ENCODE assay signal across 18 cellular contexts in the genomic region with DNA sequence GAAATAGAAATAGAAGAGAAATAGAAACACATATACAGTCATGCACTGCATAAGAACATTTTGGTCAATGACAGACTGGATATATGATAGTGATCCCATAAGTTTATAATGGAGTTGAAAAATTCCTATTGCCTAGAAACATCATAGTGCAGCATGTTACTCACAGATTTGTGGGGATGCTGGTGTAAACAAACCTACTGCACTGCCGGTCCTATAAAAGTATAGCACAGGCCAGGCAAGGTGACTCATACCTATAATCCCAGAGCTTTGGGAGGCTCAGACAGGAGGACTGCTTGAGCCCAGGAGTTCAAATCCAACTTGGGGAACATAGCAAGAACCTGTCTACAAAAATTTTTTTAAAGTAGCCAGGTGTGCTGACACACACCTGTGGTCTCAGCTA.
A peak's percentile ranks its signal among the peaks of the same experiment; 100 is the strongest.
DNase-seq lines count a peak whose midpoint lies in the region; ATAC-seq and TF ChIP-seq lines count a peak whose summit lies in the region.
"Had no signal": no experiment of that assay in that cellular context is flagged by ENCODE, and none has a peak within 500 bp of the region (broad histone marks: within the 10 kb centered on the region; RNA-seq: fewer than 3 reads in every experiment).

No MANE protein-coding gene starts in this region.

- DNase-seq in EL (peak; percentile 56), HFF-Myc (ENCODE audit: extremely low read depth, low read depth) (peak; percentile 14), NCI-H226 (peak; percentile 12), iris pigment epithelial cell (ENCODE audit: low read depth) (peak; percentile 56), NCI-H1417 treated with DMSO at 0.1 percent for 48 hours (lab: John Stamatoyannopoulos, UW) (no peak), pons (ENCODE audit: low spot score) (no peak)
- DNase-seq in activated CD4-positive, alpha-beta memory T cell treated with anti-CD3 and anti-CD28 coated beads, Interleukin-2, amount 10 ng/mL, durations not matched to agents 7 days and 5 days, result no peak
- DNase-seq: CD4-positive, alpha-beta memory T cell; DMS153; DMS79 treated with DMSO at 0.1 percent for 48 hours; GDM1; H7 had no signal

- CTCF ChIA-PET in activated CD4-positive, alpha-beta memory T cell treated with anti-CD3 and anti-CD28 coated beads, Interleukin-2, amount 10 ng/mL, durations not matched to agents 7 days and 5 days (lab: Charles Lee), result no interaction called here

- no peaks in the 10 kb centered on the region for H3K4me1 Mint-ChIP-seq in activated CD4-positive, alpha-beta memory T cell treated with anti-CD3 and anti-CD28 coated beads, Interleukin-2, amount 10 ng/mL, durations not matched to agents 7 days and 5 days
- H3K4me1 Mint-ChIP-seq: GM23338 had no signal

- H3K27ac Mint-ChIP-seq in activated CD4-positive, alpha-beta memory T cell treated with anti-CD3 and anti-CD28 coated beads, Interleukin-2, amount 10 ng/mL, durations not matched to agents 7 days and 5 days, result no peak overlapping the region
- H3K27ac Mint-ChIP-seq: GM23338 had no signal

- no peak for ATAC-seq in HG02588 (IDR thresholded peaks at IDR 0.05; ENCODE audit: unreplicated experiment)
- ATAC-seq: A549, GM23338, K562 had no signal

- POLR2A ChIA-PET in activated CD4-positive, alpha-beta memory T cell treated with anti-CD3 and anti-CD28 coated beads, Interleukin-2, amount 10 ng/mL, durations not matched to agents 7 days and 5 days (lab: Charles Lee), result no interaction called here

- H3K27me3 Mint-ChIP-seq in activated CD4-positive, alpha-beta memory T cell treated with anti-CD3 and anti-CD28 coated beads, Interleukin-2, amount 10 ng/mL, durations not matched to agents 7 days and 5 days, result peaks cover 6% of the 10 kb centered on the region
- H3K27me3 Mint-ChIP-seq: CD4-positive, alpha-beta memory T cell had no signal

- TF ChIP-seq CTCF in HFF-Myc (IDR thresholded peaks at IDR 0.05; ENCODE audit: low read depth, low read length, missing control alignments), result no peak

- no peak overlapping the region for H3K4me3 Mint-ChIP-seq in activated CD4-positive, alpha-beta memory T cell treated with anti-CD3 and anti-CD28 coated beads, Interleukin-2, amount 10 ng/mL, durations not matched to agents 7 days and 5 days
- H3K4me3 Mint-ChIP-seq: CD14-positive monocyte; CD4-positive, alpha-beta memory T cell; GM23338 had no signal

- H3K9me3 Mint-ChIP-seq in activated CD4-positive, alpha-beta memory T cell treated with anti-CD3 and anti-CD28 coated beads, Interleukin-2, amount 10 ng/mL, durations not matched to agents 7 days and 5 days, result peaks cover 8% of the 10 kb centered on the region

- H3K36me3 Mint-ChIP-seq in activated CD4-positive, alpha-beta memory T cell treated with anti-CD3 and anti-CD28 coated beads, Interleukin-2, amount 10 ng/mL, durations not matched to agents 7 days and 5 days (ENCODE audit: low read depth), result peaks cover 6% of the 10 kb centered on the region
- H3K36me3 Mint-ChIP-seq: CD14-positive monocyte had no signal

- H3K4me3 ChIP-seq in HFF-Myc (replicated peaks; ENCODE audit: low read depth, low read length), result no peak overlapping the region
- H3K4me3 ChIP-seq: A549, BLaER1, GM23338, K562 had no signal

Comparison
In these comparisons a context has a peak if more than half of its experiments do, and no peak if none do; other contexts are left out.
1. DNase-seq: peak in EL (single experiment), HFF-Myc (single experiment), NCI-H226 (single experiment) and iris pigment epithelial cell (single experiment); none in NCI-H1417 treated with DMSO at 0.1 percent for 48 hours (single experiment), activated CD4-positive, alpha-beta memory T cell treated with anti-CD3 and anti-CD28 coated beads, Interleukin-2, amount 10 ng/mL, durations not matched to agents 7 days and 5 days (single experiment) and pons (single experiment).